Comparison of ENCODE assay signal across 24 cellular contexts in the genomic region with DNA sequence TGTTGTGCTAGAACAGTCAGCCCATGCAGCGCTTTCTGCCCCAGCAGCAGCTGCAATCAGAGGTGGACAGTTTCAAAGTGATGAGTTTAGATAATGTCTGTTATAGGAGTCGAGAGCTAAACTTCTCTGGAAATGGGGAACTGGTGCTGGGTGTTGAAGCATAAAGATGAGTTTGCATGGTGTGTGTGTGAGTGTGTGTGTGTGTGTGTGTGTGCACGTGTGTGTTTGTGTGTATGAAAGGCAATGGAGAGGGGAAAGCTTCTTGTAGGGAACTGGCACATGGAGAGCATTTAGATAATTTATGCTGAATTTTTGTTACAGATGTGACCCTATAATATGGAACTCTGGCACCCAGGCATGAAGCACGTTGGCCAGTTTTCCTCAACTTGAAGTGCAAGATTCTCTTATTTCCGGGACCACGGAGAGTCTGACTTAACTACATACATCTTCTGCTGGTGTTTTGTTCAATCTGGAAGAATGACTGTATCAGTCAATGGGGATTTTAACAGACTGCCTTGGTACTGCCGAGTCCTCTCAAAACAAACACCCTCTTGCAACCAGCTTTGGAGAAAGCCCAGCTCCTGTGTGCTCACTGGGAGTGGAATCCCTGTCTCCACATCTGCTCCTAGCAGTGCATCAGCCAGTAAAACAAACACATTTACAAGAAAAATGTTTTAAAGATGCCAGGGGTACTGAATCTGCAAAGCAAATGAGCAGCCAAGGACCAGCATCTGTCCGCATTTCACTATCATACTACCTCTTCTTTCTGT. TPM values are rescaled to one million over a fixed set of nuclear protein-coding genes. Genes with fewer than 3 reads are reported as not detected.
DNase-seq lines count a peak whose midpoint lies in the region; ATAC-seq and TF ChIP-seq lines count a peak whose summit lies in the region.
"Had no signal": no experiment of that assay in that cellular context is flagged by ENCODE, and none has a peak within 500 bp of the region (broad histone marks: within the 10 kb centered on the region; RNA-seq: fewer than 3 reads in every experiment).

No MANE protein-coding gene starts in this region.

- H3K27me3 ChIP-seq in CD4-positive, CD25-positive, alpha-beta regulatory T cell (ENCODE audit: control insufficient read depth, insufficient read depth, low read length) = no peaks in the 10 kb centered on the region
- no peaks in the 10 kb centered on the region for H3K27me3 ChIP-seq in psoas muscle (ENCODE audit: insufficient read depth in 3 of 3, low read length in 2 of 3)
- H3K27me3 ChIP-seq: brain microvascular endothelial cell, spleen, upper lobe of left lung had no signal

- TF ChIP-seq CTCF in nephron progenitor cell (IDR thresholded peaks at IDR 0.05) = no peak
- no peak for TF ChIP-seq CTCF in psoas muscle (IDR thresholded peaks at IDR 0.05)

- peaks cover 64% of the 10 kb centered on the region for H3K36me3 ChIP-seq in CD4-positive, CD25-positive, alpha-beta regulatory T cell (ENCODE audit: control insufficient read depth, insufficient read depth, low read length)
- no peaks in the 10 kb centered on the region for H3K36me3 ChIP-seq in psoas muscle (ENCODE audit: insufficient read depth in 1 of 2, low read depth in 1 of 2)
- H3K36me3 ChIP-seq: brain microvascular endothelial cell, upper lobe of left lung had no signal

- H3K4me3 ChIP-seq in CD4-positive, CD25-positive, alpha-beta regulatory T cell (ENCODE audit: low read depth, low read length) = no peak overlapping the region
- no peak overlapping the region for H3K4me3 ChIP-seq in psoas muscle
- H3K4me3 ChIP-seq: GM23248, spleen, upper lobe of left lung had no signal

- peak overlapping the region in 2 of 3 donors; percentile 12 to 39 for H3K27ac Mint-ChIP-seq in CD4-positive, CD25-positive, alpha-beta regulatory T cell
- peak overlapping the region; percentile 63 for H3K27ac Mint-ChIP-seq in activated T-helper 2 cell treated with anti-CD3 and anti-CD28 coated beads, Interferon-gamma antibody, Interleukin-2, Interleukin-4, amounts not matched to agents 10 μg/mL and 5 μg/mL and 100 μg/mL, durations not matched to agents 14 hours and 24 hours and 36 hours
- peak overlapping the region; percentile 11 for H3K27ac Mint-ChIP-seq in nephron progenitor cell
- H3K27ac Mint-ChIP-seq: natural killer cell had no signal

- no peaks in the 10 kb centered on the region for H3K9me3 Mint-ChIP-seq in CD4-positive, CD25-positive, alpha-beta regulatory T cell
- no peaks in the 10 kb centered on the region for H3K9me3 Mint-ChIP-seq in activated T-helper 2 cell treated with anti-CD3 and anti-CD28 coated beads, Interferon-gamma antibody, Interleukin-2, Interleukin-4, amounts not matched to agents 10 μg/mL and 5 μg/mL and 100 μg/mL, durations not matched to agents 14 hours and 24 hours and 36 hours
- no peaks in the 10 kb centered on the region for H3K9me3 Mint-ChIP-seq in nephron progenitor cell
- H3K9me3 Mint-ChIP-seq: CD8-positive, alpha-beta memory T cell; natural killer cell had no signal

- intact Hi-C loops in activated T-helper 2 cell treated with anti-CD3 and anti-CD28 coated beads, Interferon-gamma antibody, Interleukin-2, Interleukin-4, amounts not matched to agents 10 μg/mL and 5 μg/mL and 100 μg/mL, durations not matched to agents 14 hours and 24 hours and 36 hours (cut with micrococcal nuclease) = no loop called here
- intact Hi-C loops in psoas muscle (cut with DNase I) = no loop called here

- peaks cover 23% of the 10 kb centered on the region for H3K4me1 ChIP-seq in CD4-positive, CD25-positive, alpha-beta regulatory T cell (ENCODE audit: control insufficient read depth, insufficient read depth, low read length, poor library complexity, severe bottlenecking)
- no peaks in the 10 kb centered on the region for H3K4me1 ChIP-seq in psoas muscle
- H3K4me1 ChIP-seq: spleen, upper lobe of left lung had no signal

- WGBS in psoas muscle, 3 donors = 49 to 70% (median 53%) methylated on average over 8 of the region's 8 CpGs

- peaks cover 5% of the 10 kb centered on the region for H3K27me3 Mint-ChIP-seq in CD4-positive, CD25-positive, alpha-beta regulatory T cell
- H3K27me3 Mint-ChIP-seq in activated T-helper 2 cell treated with anti-CD3 and anti-CD28 coated beads, Interferon-gamma antibody, Interleukin-2, Interleukin-4, amounts not matched to agents 10 μg/mL and 5 μg/mL and 100 μg/mL, durations not matched to agents 14 hours and 24 hours and 36 hours (ENCODE audit: low read depth) = no peaks in the 10 kb centered on the region
- peaks cover 2% of the 10 kb centered on the region for H3K27me3 Mint-ChIP-seq in nephron progenitor cell (ENCODE audit: low read depth, poor library complexity)
- H3K27me3 Mint-ChIP-seq: CD8-positive, alpha-beta memory T cell had no signal

- peak overlapping the region in 2 of 4 donors; percentile 38 to 56 for H3K4me3 Mint-ChIP-seq in CD4-positive, CD25-positive, alpha-beta regulatory T cell
- no peak overlapping the region for H3K4me3 Mint-ChIP-seq in activated T-helper 2 cell treated with anti-CD3 and anti-CD28 coated beads, Interferon-gamma antibody, Interleukin-2, Interleukin-4, amounts not matched to agents 10 μg/mL and 5 μg/mL and 100 μg/mL, durations not matched to agents 14 hours and 24 hours and 36 hours (ENCODE audit: low read depth)
- no peak overlapping the region for H3K4me3 Mint-ChIP-seq in nephron progenitor cell
- H3K4me3 Mint-ChIP-seq: CD8-positive, alpha-beta memory T cell; natural killer cell had no signal

- DNase-seq in CD4-positive, CD25-positive, alpha-beta regulatory T cell = no peak
- DNase-seq in EL = peak; percentile 4
- DNase-seq in activated T-helper 2 cell treated with anti-CD3 and anti-CD28 coated beads, Interferon-gamma antibody, Interleukin-2, Interleukin-4, amounts not matched to agents 10 μg/mL and 5 μg/mL and 100 μg/mL, durations not matched to agents 14 hours and 24 hours and 36 hours (ENCODE audit: low spot score) = no peak
- no peak for DNase-seq in nephron progenitor cell
- no peak for DNase-seq in NAMALWA (ENCODE audit: low spot score)
- no peak for DNase-seq in psoas muscle
- DNase-seq: activated CD4-positive, alpha-beta T cell treated with anti-CD3 and anti-CD28 coated beads for 48 hours; activated effector memory CD4-positive, alpha-beta T cell treated with Interleukin-2 at 50 U/mL for 16 hours; brain microvascular endothelial cell; CD8-positive, alpha-beta memory T cell; DMS 273 treated with DMSO at 0.1 percent for 48 hours; effector CD4-positive, alpha-beta T cell; GM23248; natural killer cell; NCI-H1694; OCI-M1; spleen; upper lobe of left lung had no signal

- no peak for ATAC-seq in CD4-positive, CD25-positive, alpha-beta regulatory T cell (ENCODE audit: low read depth in 2 of 2)
- no peak for ATAC-seq in HG02623 (IDR thresholded peaks at IDR 0.05; ENCODE audit: unreplicated experiment)
- no peak for ATAC-seq in psoas muscle
- ATAC-seq: natural killer cell, SK-N-SH treated with all-trans-retinoic acid at 6 μM for 48 hours had no signal

- H3K9me3 ChIP-seq in CD4-positive, CD25-positive, alpha-beta regulatory T cell (ENCODE audit: control insufficient read depth in 2 of 2, low read length in 2 of 2) = no peaks in the 10 kb centered on the region
- no peaks in the 10 kb centered on the region for H3K9me3 ChIP-seq in psoas muscle
- H3K9me3 ChIP-seq: spleen, upper lobe of left lung had no signal

- H3K27ac ChIP-seq in CD4-positive, CD25-positive, alpha-beta regulatory T cell (ENCODE audit: insufficient read depth, low read length, poor library complexity, severe bottlenecking) = no peak overlapping the region
- H3K27ac ChIP-seq in psoas muscle = no peak overlapping the region
- H3K27ac ChIP-seq: brain microvascular endothelial cell, GM23248, spleen, upper lobe of left lung, VCaP had no signal

- peaks cover 41 to 70% (median 60%) of the 10 kb centered on the region in 4 donors for H3K4me1 Mint-ChIP-seq in CD4-positive, CD25-positive, alpha-beta regulatory T cell
- peaks cover 16% of the 10 kb centered on the region for H3K4me1 Mint-ChIP-seq in activated T-helper 2 cell treated with anti-CD3 and anti-CD28 coated beads, Interferon-gamma antibody, Interleukin-2, Interleukin-4, amounts not matched to agents 10 μg/mL and 5 μg/mL and 100 μg/mL, durations not matched to agents 14 hours and 24 hours and 36 hours (ENCODE audit: low read depth)
- H3K4me1 Mint-ChIP-seq in nephron progenitor cell = no peaks in the 10 kb centered on the region
- H3K4me1 Mint-ChIP-seq: natural killer cell had no signal

- peaks cover 64% of the 10 kb centered on the region for H3K36me3 Mint-ChIP-seq in CD4-positive, CD25-positive, alpha-beta regulatory T cell
- H3K36me3 Mint-ChIP-seq in activated T-helper 2 cell treated with anti-CD3 and anti-CD28 coated beads, Interferon-gamma antibody, Interleukin-2, Interleukin-4, amounts not matched to agents 10 μg/mL and 5 μg/mL and 100 μg/mL, durations not matched to agents 14 hours and 24 hours and 36 hours (ENCODE audit: low read depth) = peaks cover 75% of the 10 kb centered on the region
- no peaks in the 10 kb centered on the region for H3K36me3 Mint-ChIP-seq in nephron progenitor cell (ENCODE audit: low read depth)
- H3K36me3 Mint-ChIP-seq: natural killer cell had no signal

RNA-seq across cellular contexts. Expression of gene ICOS, which starts 22.9 kb away (rescaled TPM):
- 195 TPM for total RNA-seq in CD4-positive, CD25-positive, alpha-beta regulatory T cell
- polyA plus RNA-seq in CD4-positive, CD25-positive, alpha-beta regulatory T cell = 10 to 100 TPM; 33.0 to 45.2 (median 38.2) TPM
- 76.2 and 78.7 TPM in 2 replicates for total RNA-seq in activated T-helper 2 cell treated with anti-CD3 and anti-CD28 coated beads, Interferon-gamma antibody, Interleukin-2, Interleukin-4, amounts not matched to agents 10 μg/mL and 5 μg/mL and 100 μg/mL, durations not matched to agents 14 hours and 24 hours and 36 hours
- not detected for total RNA-seq in psoas muscle
- polyA plus RNA-seq in psoas muscle = under 1 TPM in 1 of 3 donors, not detected in 2; 0.03 TPM
- total RNA-seq: GM23248, kidney epithelial cell, NCI-H460, osteocyte had no signal
- polyA plus RNA-seq: GM23248 had no signal

Comparison
In these comparisons a context has a peak if more than half of its experiments do, and no peak if none do; other contexts are left out.
1. H3K27ac Mint-ChIP-seq: peak in every context shown above with its lines; median percentile 63 in activated T-helper 2 cell treated with anti-CD3 and anti-CD28 coated beads, Interferon-gamma antibody, Interleukin-2, Interleukin-4, amounts not matched to agents 10 μg/mL and 5 μg/mL and 100 μg/mL, durations not matched to agents 14 hours and 24 hours and 36 hours; 26 in CD4-positive, CD25-positive, alpha-beta regulatory T cell; 11 in nephron progenitor cell.
2. RNA of gene ICOS, which starts 22.9 kb away (total RNA-seq): 195 TPM in CD4-positive, CD25-positive, alpha-beta regulatory T cell (single experiment) and 76.2 to 78.7 TPM in activated T-helper 2 cell treated with anti-CD3 and anti-CD28 coated beads, Interferon-gamma antibody, Interleukin-2, Interleukin-4, amounts not matched to agents 10 μg/mL and 5 μg/mL and 100 μg/mL, durations not matched to agents 14 hours and 24 hours and 36 hours; not detected in psoas muscle; every median in the first group is over 10 times any median in the second.